Comparison of ENCODE assay signal across 1 cellular context in the genomic region with DNA sequence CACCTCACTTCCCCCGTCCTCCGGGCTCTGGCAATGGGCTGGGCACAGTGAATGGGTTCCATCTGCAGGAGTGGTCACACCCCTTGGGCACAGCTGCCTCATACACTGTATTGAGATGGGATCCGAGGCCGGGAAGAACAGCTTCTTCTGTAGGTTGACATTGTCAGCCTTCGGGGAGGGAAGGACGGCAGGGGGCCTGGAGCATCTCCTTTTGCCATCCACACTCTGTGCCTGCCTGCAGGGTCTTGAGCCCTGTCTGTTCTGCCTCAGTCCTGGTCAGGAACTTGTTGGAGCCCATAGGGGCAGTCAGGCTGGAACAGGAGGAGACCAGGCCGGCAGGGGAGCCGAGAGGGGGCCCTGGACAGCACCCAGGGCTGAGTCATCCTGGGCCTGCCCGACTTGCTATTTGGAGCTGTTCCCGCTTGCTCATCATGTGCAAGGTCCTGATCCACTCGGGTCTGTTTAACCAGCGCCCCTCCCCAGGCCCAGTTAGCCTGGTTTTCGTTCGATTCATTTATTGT.
TF ChIP-seq lines count a peak whose summit lies in the region.

No MANE protein-coding gene starts in this region.

TF ChIP-seq in GM12878, 131 proteins besides CTCF, POLR2A, EP300 and RAD21 (continued from another document):
- TF ChIP-seq, protein P1, sequence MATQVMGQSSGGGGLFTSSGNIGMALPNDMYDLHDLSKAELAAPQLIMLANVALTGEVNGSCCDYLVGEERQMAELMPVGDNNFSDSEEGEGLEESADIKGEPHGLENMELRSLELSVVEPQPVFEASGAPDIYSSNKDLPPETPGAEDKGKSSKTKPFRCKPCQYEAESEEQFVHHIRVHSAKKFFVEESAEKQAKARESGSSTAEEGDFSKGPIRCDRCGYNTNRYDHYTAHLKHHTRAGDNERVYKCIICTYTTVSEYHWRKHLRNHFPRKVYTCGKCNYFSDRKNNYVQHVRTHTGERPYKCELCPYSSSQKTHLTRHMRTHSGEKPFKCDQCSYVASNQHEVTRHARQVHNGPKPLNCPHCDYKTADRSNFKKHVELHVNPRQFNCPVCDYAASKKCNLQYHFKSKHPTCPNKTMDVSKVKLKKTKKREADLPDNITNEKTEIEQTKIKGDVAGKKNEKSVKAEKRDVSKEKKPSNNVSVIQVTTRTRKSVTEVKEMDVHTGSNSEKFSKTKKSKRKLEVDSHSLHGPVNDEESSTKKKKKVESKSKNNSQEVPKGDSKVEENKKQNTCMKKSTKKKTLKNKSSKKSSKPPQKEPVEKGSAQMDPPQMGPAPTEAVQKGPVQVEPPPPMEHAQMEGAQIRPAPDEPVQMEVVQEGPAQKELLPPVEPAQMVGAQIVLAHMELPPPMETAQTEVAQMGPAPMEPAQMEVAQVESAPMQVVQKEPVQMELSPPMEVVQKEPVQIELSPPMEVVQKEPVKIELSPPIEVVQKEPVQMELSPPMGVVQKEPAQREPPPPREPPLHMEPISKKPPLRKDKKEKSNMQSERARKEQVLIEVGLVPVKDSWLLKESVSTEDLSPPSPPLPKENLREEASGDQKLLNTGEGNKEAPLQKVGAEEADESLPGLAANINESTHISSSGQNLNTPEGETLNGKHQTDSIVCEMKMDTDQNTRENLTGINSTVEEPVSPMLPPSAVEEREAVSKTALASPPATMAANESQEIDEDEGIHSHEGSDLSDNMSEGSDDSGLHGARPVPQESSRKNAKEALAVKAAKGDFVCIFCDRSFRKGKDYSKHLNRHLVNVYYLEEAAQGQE (IDR thresholded peaks at IDR 0.05; ENCODE audit: low read depth, low read length), result peak; percentile 13; the same call in 1 of the 2 replicates
- TF ChIP-seq BCL3 (IDR thresholded peaks at IDR 0.05; ENCODE audit: borderline replicate concordance, insufficient read depth, low read depth, low read length, poor library complexity, severe bottlenecking), result peak; percentile 40
- 0 out of 2 replicates have a peak, but pooled peaks have one; percentile 25 for TF ChIP-seq EED (IDR thresholded peaks at IDR 0.05; ENCODE audit: low read depth)
